ENCODE assay signal across 8 cellular contexts in the genomic region with DNA sequence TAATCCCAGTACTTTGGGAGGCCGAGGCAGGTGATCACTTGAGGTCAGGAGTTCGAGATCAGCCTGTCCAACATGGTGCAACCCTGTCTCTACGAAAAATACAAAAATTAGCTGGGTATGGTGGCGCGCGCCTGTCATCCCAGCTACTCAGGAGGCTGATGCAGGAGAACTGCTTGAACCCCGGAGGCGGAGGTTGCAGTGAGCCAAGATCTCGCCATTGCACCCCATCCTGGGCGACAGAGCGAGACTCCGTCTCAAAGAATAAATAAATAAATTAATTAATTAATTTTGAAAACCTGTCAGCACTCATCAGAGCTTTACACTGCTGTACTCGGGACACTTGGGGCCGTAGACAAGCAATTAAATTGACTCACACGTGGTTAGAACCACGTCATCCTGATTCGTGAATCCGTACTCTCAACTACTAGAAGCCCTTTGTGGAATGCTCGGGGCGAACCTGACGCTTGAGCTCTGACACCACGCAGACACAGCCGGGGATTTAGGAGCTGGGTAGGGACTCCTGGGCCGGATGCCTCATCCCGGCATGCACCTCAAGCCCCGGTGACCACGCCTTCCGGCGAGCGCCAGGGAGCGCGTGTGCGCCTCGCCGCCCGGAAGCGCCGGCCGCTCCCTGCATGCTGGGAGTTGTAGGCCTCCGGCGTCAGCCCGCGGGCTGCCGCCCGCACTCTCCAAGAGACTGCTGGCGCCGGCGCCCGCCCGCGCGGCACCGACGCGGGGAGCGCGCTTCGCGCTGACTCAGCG. TPM values are rescaled to one million over a fixed set of nuclear protein-coding genes. Genes with fewer than 3 reads are reported as not detected.
A peak's percentile ranks its signal among the peaks of the same experiment; 100 is the strongest.
DNase-seq lines count a peak whose midpoint lies in the region; ATAC-seq and TF ChIP-seq lines count a peak whose summit lies in the region.

A gene with protein sequence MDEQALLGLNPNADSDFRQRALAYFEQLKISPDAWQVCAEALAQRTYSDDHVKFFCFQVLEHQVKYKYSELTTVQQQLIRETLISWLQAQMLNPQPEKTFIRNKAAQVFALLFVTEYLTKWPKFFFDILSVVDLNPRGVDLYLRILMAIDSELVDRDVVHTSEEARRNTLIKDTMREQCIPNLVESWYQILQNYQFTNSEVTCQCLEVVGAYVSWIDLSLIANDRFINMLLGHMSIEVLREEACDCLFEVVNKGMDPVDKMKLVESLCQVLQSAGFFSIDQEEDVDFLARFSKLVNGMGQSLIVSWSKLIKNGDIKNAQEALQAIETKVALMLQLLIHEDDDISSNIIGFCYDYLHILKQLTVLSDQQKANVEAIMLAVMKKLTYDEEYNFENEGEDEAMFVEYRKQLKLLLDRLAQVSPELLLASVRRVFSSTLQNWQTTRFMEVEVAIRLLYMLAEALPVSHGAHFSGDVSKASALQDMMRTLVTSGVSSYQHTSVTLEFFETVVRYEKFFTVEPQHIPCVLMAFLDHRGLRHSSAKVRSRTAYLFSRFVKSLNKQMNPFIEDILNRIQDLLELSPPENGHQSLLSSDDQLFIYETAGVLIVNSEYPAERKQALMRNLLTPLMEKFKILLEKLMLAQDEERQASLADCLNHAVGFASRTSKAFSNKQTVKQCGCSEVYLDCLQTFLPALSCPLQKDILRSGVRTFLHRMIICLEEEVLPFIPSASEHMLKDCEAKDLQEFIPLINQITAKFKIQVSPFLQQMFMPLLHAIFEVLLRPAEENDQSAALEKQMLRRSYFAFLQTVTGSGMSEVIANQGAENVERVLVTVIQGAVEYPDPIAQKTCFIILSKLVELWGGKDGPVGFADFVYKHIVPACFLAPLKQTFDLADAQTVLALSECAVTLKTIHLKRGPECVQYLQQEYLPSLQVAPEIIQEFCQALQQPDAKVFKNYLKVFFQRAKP (plus strand): TSS at position 685 of the 762 bp plus-strand sequence. CDS start 5,644 bp downstream, outside the sequence.

- H3K9ac ChIP-seq in IMR-90 (ENCODE audit: low read depth, low read length): peak within 1 kb of the TSS; percentile 99

- peak within 1 kb of the TSS; percentile 90 for H2BK15ac ChIP-seq in IMR-90 (ENCODE audit: low read depth, low read length)

- 0 out of 2 replicates have a peak, but pooled peaks have one; percentile 13 for TF ChIP-seq POLR2A in IMR-90 (IDR thresholded peaks at IDR 0.05; ENCODE audit: low read depth, low read length)

- H4K20me1 ChIP-seq in IMR-90 (ENCODE audit: insufficient read depth, low read length): peaks cover 16% of the 10 kb centered on the region; the same call in 1 of the 2 replicates
- peaks cover 4% of the 10 kb centered on the region; the same call in 1 of the 2 replicates for H4K20me1 ChIP-seq in OCI-LY7 (ENCODE audit: insufficient read depth, low read length)

- intact Hi-C loops in IMR-90 (cut with micrococcal nuclease) (loop anchor here (5.0 kb wide), 1 partner anchor 217 kb away; no protein-coding TSS in a partner anchor), OCI-LY7 (cut with micrococcal nuclease; ENCODE audit: unreplicated experiment) (loop anchor here (1.0 to 2.0 kb wide), 4 partner anchors 48 to 623 kb away; a partner anchor contains a TSS)

- H4K8ac ChIP-seq in IMR-90 (ENCODE audit: low read depth in 2 of 2, low read length in 2 of 2): peak within 1 kb of the TSS; percentile 88 to 100

- H3K9me1 ChIP-seq in IMR-90 (ENCODE audit: insufficient read depth, low read length): peaks cover 4% of the 10 kb centered on the region

- dilution Hi-C loops in IMR-90 (cut with HindIII; ENCODE audit: low sequenced_read_pairs, unreplicated experiment): no loop called here

- H2BK20ac ChIP-seq in IMR-90 (ENCODE audit: low read depth, low read length): peak within 1 kb of the TSS; percentile 48; the same call in 1 of the 2 replicates

- H3K4me1 ChIP-seq in IMR-90 (ENCODE audit: control insufficient read depth, insufficient read depth, low read length): peaks cover 5% of the 10 kb centered on the region
- peaks cover 21% of the 10 kb centered on the region for H3K4me1 ChIP-seq in OCI-LY7 (ENCODE audit: insufficient read depth, low read length, poor library complexity, severe bottlenecking)
- H3K4me1 ChIP-seq in mononuclear cell (ENCODE audit: insufficient read depth, low read length): peaks cover 18% of the 10 kb centered on the region

- no peak for TF ChIP-seq RAD21 in IMR-90 (IDR thresholded peaks at IDR 0.05; ENCODE audit: low read length)

- H3K4me3 ChIP-seq in IMR-90 (ENCODE audit: insufficient read depth, low read depth, low read length): peak within 1 kb of the TSS; percentile 77
- peak within 1 kb of the TSS; percentile 98 for H3K4me3 ChIP-seq in OCI-LY7 (ENCODE audit: low read depth, low read length, poor library complexity, severe bottlenecking)
- peak within 1 kb of the TSS; percentile 90 for H3K4me3 ChIP-seq in epithelial cell of esophagus (ENCODE audit: low read length)
- peak within 1 kb of the TSS; percentile 91 for H3K4me3 ChIP-seq in mononuclear cell (ENCODE audit: low read length)

- H3K79me2 ChIP-seq in OCI-LY7 (ENCODE audit: insufficient read depth, low read depth, low read length): peaks cover 42% of the 10 kb centered on the region

- H2AFZ ChIP-seq in IMR-90 (replicated peaks; ENCODE audit: low read length, poor library complexity) (peak within 1 kb of the TSS; percentile 99), OCI-LY7 (ENCODE audit: low read length) (peak within 1 kb of the TSS; percentile 84)

- H3K79me1 ChIP-seq in IMR-90 (ENCODE audit: low read depth in 1 of 2, low read length in 2 of 2): peaks cover 13 to 35% of the 10 kb centered on the region in 2 experiments; a peak in 3 of 4 replicates

- H3K27me3 ChIP-seq in IMR-90 (ENCODE audit: control insufficient read depth, insufficient read depth, low read length) (no peaks in the 10 kb centered on the region), mononuclear cell (ENCODE audit: insufficient read depth, low read length) (no peaks in the 10 kb centered on the region)

- H3K23ac ChIP-seq in IMR-90 (ENCODE audit: low read depth, low read length): peak within 1 kb of the TSS; percentile 100

- H3K4me2 ChIP-seq in IMR-90 (ENCODE audit: low read depth, low read length): peak within 1 kb of the TSS; percentile 98
- peak within 1 kb of the TSS; percentile 94 for H3K4me2 ChIP-seq in OCI-LY7 (ENCODE audit: low read length)

- peak within 1 kb of the TSS; percentile 98 for H4K91ac ChIP-seq in IMR-90 (ENCODE audit: insufficient read depth, low read depth, low read length)

- H2BK120ac ChIP-seq in IMR-90 (ENCODE audit: low read depth, low read length): peak within 1 kb of the TSS; percentile 85

- CTCF ChIA-PET in IMR-90 (lab: Yijun Ruan, JAX) (no interaction called here), OCI-LY7 (lab: Charles Lee; ENCODE audit: unreplicated experiment) (no interaction called here)

- peak within 1 kb of the TSS; percentile 100 for H3K14ac ChIP-seq in IMR-90 (replicated peaks; ENCODE audit: low read depth, low read length)

- peak within 1 kb of the TSS; percentile 95 for H2BK5ac ChIP-seq in IMR-90 (ENCODE audit: low read depth, low read length, poor library complexity, severe bottlenecking)

- H3K18ac ChIP-seq in IMR-90 (ENCODE audit: low read depth, low read length): peak within 1 kb of the TSS; percentile 97

- H2AK9ac ChIP-seq in IMR-90 (replicated peaks; ENCODE audit: low read depth, low read length, poor library complexity): peak within 1 kb of the TSS; percentile 100

- in situ Hi-C loops in IMR-90 (cut with MboI; ENCODE audit: low sequenced_read_pairs): no loop called here

- H3K4ac ChIP-seq in IMR-90 (ENCODE audit: low read depth, low read length): peak within 1 kb of the TSS; percentile 100

- 13% methylated on average over 38 of the region's 60 CpGs; no CpG with 5 or more reads in 1 of the 2 experiments for WGBS in IMR-90 (ENCODE audit: extremely low coverage in 2 of 2, insufficient read length in 1 of 2), 2 experiments

- peak within 1 kb of the TSS; percentile 79 for H2AK5ac ChIP-seq in IMR-90 (ENCODE audit: low read depth, low read length)

- H3K36me3 ChIP-seq in IMR-90 (ENCODE audit: control insufficient read depth, insufficient read depth, low read length) (no peaks in the 10 kb centered on the region), OCI-LY7 (ENCODE audit: insufficient read depth, low read length) (peaks cover 27% of the 10 kb centered on the region)

- peak within 1 kb of the TSS; percentile 96 for H4K5ac ChIP-seq in IMR-90 (ENCODE audit: low read depth, low read length)

- ATAC-seq in GM21529 (IDR thresholded peaks at IDR 0.05; ENCODE audit: unreplicated experiment) (peak; percentile 94), IMR-90 (ENCODE audit: low read depth) (peak; percentile 90)

- peak within 1 kb of the TSS; percentile 100 for H3K56ac ChIP-seq in IMR-90 (ENCODE audit: extremely low read depth, insufficient read depth, low read length)

- H3K9me3 ChIP-seq in IMR-90 (ENCODE audit: control insufficient read depth, insufficient read depth, low read length): no peaks in the 10 kb centered on the region
- H3K9me3 ChIP-seq in OCI-LY7 (ENCODE audit: low read length): no peaks in the 10 kb centered on the region
- no peaks in the 10 kb centered on the region for H3K9me3 ChIP-seq in mononuclear cell (ENCODE audit: low read depth, low read length)

- H3K27ac ChIP-seq in IMR-90 (ENCODE audit: insufficient read depth, low read length): peak within 1 kb of the TSS; percentile 97
- H3K27ac ChIP-seq in OCI-LY7 (ENCODE audit: low read depth, low read length, poor library complexity, severe bottlenecking): peak within 1 kb of the TSS; percentile 89

- TF ChIP-seq CTCF in IMR-90 (conservative IDR thresholded peaks at IDR 0.05; ENCODE audit: low read depth, low read length): no peak
- TF ChIP-seq CTCF in OCI-LY7 (conservative IDR thresholded peaks at IDR 0.05; ENCODE audit: low read length): no peak
- no peak for TF ChIP-seq CTCF in epithelial cell of esophagus (IDR thresholded peaks at IDR 0.05; ENCODE audit: insufficient read depth, low read depth, low read length, missing control alignments)

- peak; percentile 93 for DNase-seq in DMS114 treated with DMSO at 0.1 percent for 48 hours (lab: John Stamatoyannopoulos, UW; ENCODE audit: unreplicated experiment)
- DNase-seq in IMR-90: peak; percentile 98
- peak; percentile 97 for DNase-seq in OCI-LY7 (ENCODE audit: low spot score)
- peak; percentile 82 for DNase-seq in activated T-cell treated with anti-CD3 and anti-CD28 coated beads for 4 hours
- DNase-seq in epithelial cell of esophagus (ENCODE audit: low read depth): peak; percentile 99
- peak; percentile 88 for DNase-seq in stimulated activated CD8-positive, alpha-beta memory T cell treated with anti-CD3 and anti-CD28 coated beads, Interleukin-4, amount 100 ng/mL, for 24 hours (ENCODE audit: low read depth)

- TSS peak; percentile 86 for BruUV-seq in IMR-90 (replicated peaks; lab: Mats Ljungman, UMichigan)
- TSS peak; percentile 96 for BruUV-seq in OCI-LY7 (replicated peaks; lab: Mats Ljungman, UMichigan)

- POLR2A ChIA-PET in IMR-90 (lab: Charles Lee; ENCODE audit: unreplicated experiment): interaction anchor here (0.6 kb wide), 1 partner anchor 317 kb away, joined by 4 read pairs; no protein-coding TSS in a partner anchor
- POLR2A ChIA-PET in OCI-LY7 (lab: Charles Lee): interaction anchor here (0.6 to 1.2 kb wide), 5 partner anchors 12 to 1776 kb away, joined by 3 to 6 read pairs (median 4); no protein-coding TSS in a partner anchor

- H3K9me2 ChIP-seq in OCI-LY7 (ENCODE audit: insufficient read depth, low read length): no peaks in the 10 kb centered on the region

RNA-seq across cellular contexts. Expression of the gene that starts here (rescaled TPM):
- total RNA-seq in IMR-90 (2012; rRNA removed): 79.4 and 80.8 TPM in 2 replicates
- 32.0 and 40.9 TPM in 2 replicates for polyA plus RNA-seq in IMR-90 (2012; rRNA removed)
- polyA plus RNA-seq in IMR-90 (2012; cell fraction: cytosol; rRNA removed): 8.7 and 9.5 TPM in 2 replicates
- polyA plus RNA-seq in IMR-90 (2012; cell fraction: nucleus; rRNA removed; ENCODE audit: low replicate concordance): 11.4 and 129 TPM in 2 replicates
- 86.8 and 101 TPM in 2 replicates for total RNA-seq in OCI-LY7 (2014; rRNA removed; shearing (Covaris generic))
- total RNA-seq in OCI-LY7 (2022): 205 and 210 TPM in 2 replicates
- total RNA-seq in mononuclear cell: 44.6 TPM

Comparison
In these comparisons a context has a peak if more than half of its experiments do, and no peak if none do; other contexts are left out.
1. Peak in every context shown above with its lines: DNase-seq, ATAC-seq, H3K4me3 ChIP-seq and H3K27ac ChIP-seq.